9 cellular contexts compared by ENCODE assay signal in the genomic region with DNA sequence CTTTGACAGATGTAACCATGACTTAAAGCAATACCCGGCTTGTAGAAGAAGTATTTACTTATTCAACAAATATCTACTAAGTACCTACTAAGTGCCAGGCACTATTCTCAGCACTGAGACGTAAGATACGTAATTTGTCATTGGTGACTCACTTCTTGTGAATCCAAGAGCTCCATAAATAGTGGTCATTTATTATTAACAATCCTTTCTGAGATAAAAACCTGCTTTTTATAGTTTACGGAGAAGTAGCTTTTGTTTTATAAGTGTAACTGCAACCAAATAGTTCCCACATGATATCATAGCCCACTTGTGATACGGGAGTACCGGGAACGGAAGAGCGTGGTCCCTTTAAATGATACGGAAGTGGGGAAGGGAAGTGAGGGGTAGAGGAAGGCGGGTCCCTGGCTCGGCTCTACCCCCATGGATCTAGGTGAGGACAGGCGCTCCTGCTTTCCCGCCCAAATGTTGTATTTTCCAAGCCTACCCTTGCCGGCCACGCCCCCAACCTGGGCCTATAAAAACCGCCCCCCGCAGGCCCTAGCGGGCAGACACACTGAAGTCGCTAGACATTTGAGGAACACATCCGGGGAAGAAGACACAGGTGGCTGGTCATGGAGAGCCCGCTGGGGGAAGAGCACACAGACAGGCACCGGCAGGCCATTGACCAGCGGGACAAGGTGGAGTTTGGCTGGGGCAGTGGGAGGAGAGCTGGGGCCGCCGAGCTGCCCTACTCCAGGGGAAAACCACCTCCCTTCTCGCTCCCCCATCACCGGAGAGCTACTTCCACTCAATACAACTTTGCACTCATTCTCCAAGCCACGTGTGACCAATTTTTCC. TPM values are rescaled to one million over a fixed set of nuclear protein-coding genes. Genes with fewer than 3 reads are reported as not detected.
DNase-seq lines count a peak whose midpoint lies in the region; ATAC-seq and TF ChIP-seq lines count a peak whose summit lies in the region.
"Had no signal": no experiment of that assay in that cellular context is flagged by ENCODE, and none has a peak within 500 bp of the region (broad histone marks: within the 10 kb centered on the region; RNA-seq: fewer than 3 reads in every experiment).

A gene (plus strand): TSS at position 543 of the 837 bp plus-strand sequence.

- no peaks in the 10 kb centered on the region for H4K20me1 ChIP-seq in GM23338 (replicated peaks; ENCODE audit: insufficient read depth)

- ATAC-seq in GM23338, result peak; percentile 83
- no peak for ATAC-seq in GM18858 (IDR thresholded peaks at IDR 0.05; ENCODE audit: unreplicated experiment)
- no peak for ATAC-seq in GM18907 (IDR thresholded peaks at IDR 0.05; ENCODE audit: unreplicated experiment)
- ATAC-seq in GM21390 (IDR thresholded peaks at IDR 0.05; ENCODE audit: unreplicated experiment), result no peak

- H3K4me3 ChIP-seq in GM23338, result no peak within 1 kb of the TSS
- peak within 1 kb of the TSS; percentile 52 for H3K4me3 ChIP-seq in fibroblast of villous mesenchyme (ENCODE audit: low read depth, low read length)
- H3K4me3 ChIP-seq in sigmoid colon, result peak within 1 kb of the TSS in 3 of 4 donors; percentile 18 to 32 (median 21)

- H3K79me2 ChIP-seq in GM23338 (replicated peaks; ENCODE audit: insufficient read depth), result no peaks in the 10 kb centered on the region

- intact Hi-C loops in sigmoid colon (cut with DNase I), result no loop called here

- peak in 1 of 4 donors; percentile 28 for TF ChIP-seq EP300 in sigmoid colon (IDR thresholded peaks at IDR 0.05)

- peak; percentile 60 for DNase-seq in GM23338 (ENCODE audit: low spot score)
- peak; percentile 99 for DNase-seq in SK-MEL-5 (ENCODE audit: low read depth, low spot score)
- peak; percentile 83 for DNase-seq in fibroblast of villous mesenchyme (ENCODE audit: low read depth)
- no peak for DNase-seq in sigmoid colon
- DNase-seq in iPS-NIHi7 (ENCODE audit: extremely low spot score), result no peak
- DNase-seq: NCI-H226 had no signal

- H3K4me3 Mint-ChIP-seq in GM23338, result no peak within 1 kb of the TSS

- H3K27ac ChIP-seq in GM23338 (ENCODE audit: low read depth), result no peak within 1 kb of the TSS
- H3K27ac ChIP-seq in sigmoid colon, result peak within 1 kb of the TSS; percentile 71 to 81 (median 78)

- WGBS in sigmoid colon, 2 donors, result 85 to 89% methylated on average over 28 of the region's 28 CpGs

- H3K9me3 ChIP-seq in sigmoid colon, result no peaks in the 10 kb centered on the region

- no peaks in the 10 kb centered on the region for H3K36me3 Mint-ChIP-seq in GM23338 (ENCODE audit: low read depth)

- H3K9me3 Mint-ChIP-seq in GM23338, result no peaks in the 10 kb centered on the region

- peak within 1 kb of the TSS; percentile 57 for H2AFZ ChIP-seq in GM23338

- in situ Hi-C loops in SK-MEL-5 (cut with HindIII; ENCODE audit: low pct_unique_long_range_greater_than_20kb, low sequenced_read_pairs), result no loop called here

- TF ChIP-seq POLR2A in sigmoid colon (IDR thresholded peaks at IDR 0.05), result no peak

- peaks cover 4% of the 10 kb centered on the region for H3K27me3 Mint-ChIP-seq in GM23338 (ENCODE audit: insufficient read depth, low read depth, poor library complexity)

- peaks cover 26% of the 10 kb centered on the region for H3K4me1 Mint-ChIP-seq in GM23338

- H3K4me1 ChIP-seq in GM23338 (ENCODE audit: insufficient read depth) (0 out of 2 replicates have a peak, but pooled peaks cover 3% of the 10 kb centered on the region), sigmoid colon (peaks cover 0 to 38% (median 23%) of the 10 kb centered on the region in 4 donors)

- H3K27ac Mint-ChIP-seq in GM23338, result no peak within 1 kb of the TSS

- no peaks in the 10 kb centered on the region for H3K36me3 ChIP-seq in GM23338 (ENCODE audit: insufficient read depth)
- no peaks in the 10 kb centered on the region for H3K36me3 ChIP-seq in sigmoid colon

- no peak within 1 kb of the TSS for H3K4me2 ChIP-seq in GM23338

- H3K9me2 ChIP-seq in GM23338 (ENCODE audit: insufficient read depth), result no peaks in the 10 kb centered on the region

- H3F3A ChIP-seq in GM23338 (replicated peaks; ENCODE audit: low read depth), result no peaks in the 10 kb centered on the region

- TF ChIP-seq CTCF in GM23338 (conservative IDR thresholded peaks at IDR 0.05; ENCODE audit: low read depth in 2 of 2), result no peak
- no peak for TF ChIP-seq CTCF in fibroblast of villous mesenchyme (IDR thresholded peaks at IDR 0.05; ENCODE audit: insufficient read depth, low read depth, low read length)
- no peak for TF ChIP-seq CTCF in sigmoid colon (IDR thresholded peaks at IDR 0.05)

- H3K27me3 ChIP-seq in GM23338 (ENCODE audit: insufficient read depth) (no peaks in the 10 kb centered on the region), sigmoid colon (no peaks in the 10 kb centered on the region)

TF ChIP-seq in GM23338, 12 proteins besides CTCF, POLR2A, EP300 and RAD21:
- TF ChIP-seq ZNF114 (CRISPR knock-in tag; IDR thresholded peaks at IDR 0.05), result 0 out of 2 replicates have a peak, but pooled peaks have one; percentile 46
- no peak for TF ChIP-seq CREB1 (CRISPR knock-in tag; IDR thresholded peaks at IDR 0.05; ENCODE audit: low read depth)

RNA-seq across cellular contexts. Expression of the gene that starts here (rescaled TPM):
- total RNA-seq in GM23338 (2014; rRNA removed; shearing (Covaris generic)), result not detected in 2 replicates
- polyA plus RNA-seq in GM23338 (2016; fragmentation: Nextera tagmentation; extraction: Ambion mirVana) (not detected in 2 replicates), sigmoid colon (under 1 TPM in 2 of 3 donors, not detected in 1; 0.04 to 0.60 TPM)
- 26.3 and 26.5 TPM in 2 replicates for total RNA-seq in SK-MEL-5 (2014; rRNA removed; shearing (Covaris generic))
- polyA plus RNA-seq in SK-MEL-5 (2015; cell fraction: cytosol; rRNA removed), result 13.1 and 13.8 TPM in 2 replicates
- 55.4 and 56.7 TPM in 2 replicates for polyA plus RNA-seq in SK-MEL-5 (2015; cell fraction: nucleus; rRNA removed)
- total RNA-seq in fibroblast of villous mesenchyme (not detected in 2 replicates), sigmoid colon (under 1 TPM in 1 of 4 donors, not detected in 3; 0.82 TPM)

Comparison
In these comparisons a context has a peak if more than half of its experiments do, and no peak if none do; other contexts are left out.
1. RNA of the gene that starts here (total RNA-seq): 26.3 to 26.5 TPM in SK-MEL-5; not detected in GM23338, not detected in fibroblast of villous mesenchyme and 0.82 TPM in sigmoid colon; every median in the first group is over 10 times any median in the second.
2. Peak in DNase-seq and ATAC-seq in GM23338; RNA of the gene not detected or under 1 TPM.
3. Peak in DNase-seq and H3K4me3 ChIP-seq in fibroblast of villous mesenchyme; RNA of the gene not detected or under 1 TPM.